ENCODE assay signal across 8 cellular contexts in the genomic region with DNA sequence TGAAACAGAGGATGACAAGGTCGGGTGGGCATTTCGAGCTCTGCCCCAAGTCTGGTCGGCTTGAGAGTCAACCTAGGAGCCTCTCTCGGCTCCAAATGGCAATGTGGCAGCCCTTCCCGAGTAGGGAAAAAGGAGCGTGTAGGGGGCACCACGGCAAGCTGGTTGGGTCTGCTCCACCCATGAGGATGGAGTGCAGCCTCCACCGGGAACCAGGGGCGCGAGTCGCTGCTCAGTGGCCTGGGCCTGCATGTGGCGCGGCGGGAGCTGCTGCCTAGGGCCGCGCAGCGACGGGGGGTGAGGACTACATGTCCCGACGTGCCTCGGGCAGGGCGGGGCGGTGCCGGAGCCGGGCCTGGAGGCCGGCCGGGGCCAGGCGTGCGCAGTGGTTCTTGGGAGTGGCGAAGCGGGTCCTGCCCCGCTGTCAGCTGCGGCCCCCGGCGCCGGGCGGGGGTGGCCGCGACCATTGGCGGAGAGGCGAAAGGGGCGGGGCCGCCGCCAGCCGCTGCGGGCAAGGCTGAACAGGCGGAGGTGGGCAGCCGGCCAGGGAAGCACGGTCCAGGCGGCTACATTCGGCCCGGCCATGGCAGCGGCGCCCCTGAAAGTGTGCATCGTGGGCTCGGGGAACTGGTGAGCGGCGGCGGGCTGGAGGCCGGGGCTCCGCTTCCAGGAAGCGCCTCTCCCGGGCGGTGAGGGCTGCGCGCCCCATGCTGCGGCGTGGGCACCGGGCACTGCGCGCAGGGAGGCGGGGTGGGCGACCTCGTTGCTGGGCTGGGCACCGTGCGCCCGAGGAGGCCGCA. TPM values are rescaled to one million over a fixed set of nuclear protein-coding genes. Genes with fewer than 3 reads are reported as not detected.
DNase-seq lines count a peak whose midpoint lies in the region; ATAC-seq and TF ChIP-seq lines count a peak whose summit lies in the region.

Gene GPD1L, plus strand, starts transcription at position 489 of the 797 bp plus-strand sequence. Its CDS starts 92 bp downstream, at position 581.

- no peaks in the 10 kb centered on the region for H3K9me3 ChIP-seq in Panc1 (ENCODE audit: control insufficient read depth, insufficient read depth, low read depth, low read length)
- peaks cover 0 to 5% of the 10 kb centered on the region in 2 donors for H3K9me3 ChIP-seq in esophagus (ENCODE audit: control insufficient read depth in 2 of 2, insufficient read depth in 1 of 2, low read depth in 1 of 2, low read length in 1 of 2)
- no peaks in the 10 kb centered on the region for H3K9me3 ChIP-seq in muscle layer of colon (ENCODE audit: low read length)

- H3K36me3 Mint-ChIP-seq in activated T-cell treated with anti-CD3 and anti-CD28 coated beads, Interleukin-2, amount 50 U/mL, for 4 hours (ENCODE audit: insufficient read depth): no peaks in the 10 kb centered on the region

- CTCF ChIA-PET in Panc1 (lab: Charles Lee): interaction anchor here (0.7 kb wide), 1 partner anchor 189 kb away, joined by 3 read pairs; no protein-coding TSS in a partner anchor

- H3K9ac ChIP-seq in muscle layer of colon (ENCODE audit: low read length): peak within 1 kb of the TSS; percentile 49

- BruUV-seq in Panc1 (replicated peaks; lab: Mats Ljungman, UMichigan): no TSS peak

- WGBS in esophagus, 2 donors: 4% methylated on average over 69 to 78 of the region's 78 CpGs

- H3K27me3 Mint-ChIP-seq in activated T-cell treated with anti-CD3 and anti-CD28 coated beads, Interleukin-2, amount 50 U/mL, for 4 hours (ENCODE audit: low read depth): no peaks in the 10 kb centered on the region

- H3K4me3 ChIP-seq in Panc1 (ENCODE audit: low read depth in 2 of 2, low read length in 2 of 2) (peak within 1 kb of the TSS; percentile 65 to 75), esophagus (ENCODE audit: low read depth in 1 of 2, low read length in 2 of 2) (peak within 1 kb of the TSS; percentile 76 to 86), muscle layer of colon (ENCODE audit: low read depth in 1 of 2, low read length in 2 of 2) (peak within 1 kb of the TSS; percentile 63 to 86)

- ATAC-seq in GM21723 (IDR thresholded peaks at IDR 0.05; ENCODE audit: unreplicated experiment) (peak; percentile 100), Panc1 (peak; percentile 100)
- ATAC-seq in activated T-cell treated with anti-CD3 and anti-CD28 coated beads, Interleukin-2, amount 50 U/mL, for 4 hours: peak; percentile 99

- peak within 1 kb of the TSS; percentile 75 for H3K27ac ChIP-seq in Panc1 (ENCODE audit: low read length)
- peak within 1 kb of the TSS; percentile 80 to 87 for H3K27ac ChIP-seq in esophagus (ENCODE audit: low read depth in 2 of 2, low read length in 1 of 2)
- H3K27ac ChIP-seq in muscle layer of colon (ENCODE audit: low read depth, low read length): peak within 1 kb of the TSS; percentile 62

- DNase-seq in DMS153 treated with DMSO at 0.1 percent for 48 hours (lab: John Stamatoyannopoulos, UW; ENCODE audit: unreplicated experiment) (peak; percentile 47), KBM-7 (peak; percentile 96), Panc1 (ENCODE audit: low read depth, low spot score) (peak; percentile 58)
- DNase-seq in activated T-cell treated with anti-CD3 and anti-CD28 coated beads, Interleukin-2, amount 50 U/mL, for 4 hours: peak; percentile 89
- DNase-seq in stimulated activated CD8-positive, alpha-beta memory T cell treated with anti-CD3 and anti-CD28 coated beads, Interleukin-7, amount 100 ng/mL, for 1 hour (ENCODE audit: low read depth in 2 of 2): peak; percentile 80 to 84

- H3K4me3 Mint-ChIP-seq in activated T-cell treated with anti-CD3 and anti-CD28 coated beads, Interleukin-2, amount 50 U/mL, for 4 hours: peak within 1 kb of the TSS; percentile 86

- in situ Hi-C loops in KBM-7 (cut with MboI; ENCODE audit: low pct_unique_long_range_greater_than_20kb, low sequenced_read_pairs): no loop called here
- in situ Hi-C loops in Panc1 (cut with HindIII; ENCODE audit: low pct_unique_long_range_greater_than_20kb, low sequenced_read_pairs): no loop called here

- peaks cover 5% of the 10 kb centered on the region for H3K9me3 Mint-ChIP-seq in activated T-cell treated with anti-CD3 and anti-CD28 coated beads, Interleukin-2, amount 50 U/mL, for 4 hours

- TF ChIP-seq CTCF in Panc1 (IDR thresholded peaks at IDR 0.05): no peak

- H3K4me1 ChIP-seq in Panc1 (ENCODE audit: control insufficient read depth, insufficient read depth, low read length): peaks cover 5% of the 10 kb centered on the region; the same call in 1 of the 2 replicates
- H3K4me1 ChIP-seq in esophagus (ENCODE audit: control insufficient read depth in 2 of 2, insufficient read depth in 2 of 2, low read length in 1 of 2): peaks cover 2 to 9% of the 10 kb centered on the region in 2 donors
- peaks cover 28% of the 10 kb centered on the region for H3K4me1 ChIP-seq in muscle layer of colon (ENCODE audit: insufficient read depth, low read length)

- H3K36me3 ChIP-seq in Panc1 (ENCODE audit: control insufficient read depth, insufficient read depth, low read length): no peaks in the 10 kb centered on the region
- H3K36me3 ChIP-seq in esophagus (ENCODE audit: control insufficient read depth in 2 of 2, insufficient read depth in 2 of 2, low read length in 1 of 2): no peaks in the 10 kb centered on the region
- H3K36me3 ChIP-seq in muscle layer of colon (ENCODE audit: insufficient read depth, low read length): no peaks in the 10 kb centered on the region

- intact Hi-C loops in Panc1 (cut with micrococcal nuclease; ENCODE audit: unreplicated experiment): no loop called here

- POLR2A ChIA-PET in Panc1 (lab: Charles Lee): no interaction called here

- H3K4me1 Mint-ChIP-seq in activated T-cell treated with anti-CD3 and anti-CD28 coated beads, Interleukin-2, amount 50 U/mL, for 4 hours (ENCODE audit: low read depth): peaks cover 24% of the 10 kb centered on the region

- H3K27me3 ChIP-seq in Panc1 (ENCODE audit: control insufficient read depth, insufficient read depth, low read length): no peaks in the 10 kb centered on the region
- no peaks in the 10 kb centered on the region for H3K27me3 ChIP-seq in esophagus (ENCODE audit: control insufficient read depth in 1 of 2, insufficient read depth in 2 of 2, low read length in 2 of 2)
- no peaks in the 10 kb centered on the region for H3K27me3 ChIP-seq in muscle layer of colon (ENCODE audit: control insufficient read depth in 1 of 2, insufficient read depth in 2 of 2, low read length in 2 of 2)

RNA-seq across cellular contexts. Expression of gene GPD1L, which starts in this region (rescaled TPM):
- 10.5 TPM for total RNA-seq in Panc1 (2021; ENCODE audit: unreplicated experiment)
- polyA plus RNA-seq in Panc1 (2012; ENCODE audit: insufficient read length): 9.8 TPM
- total RNA-seq in activated T-cell treated with anti-CD3 and anti-CD28 coated beads, Interleukin-2, amount 50 U/mL, for 4 hours: 10 to 100 TPM; 13.3 to 13.8 (median 13.8) TPM
- polyA plus RNA-seq in esophagus: 10 to 100 TPM; 21.5 to 22.4 TPM

Comparison
In these comparisons a context has a peak if more than half of its experiments do, and no peak if none do; other contexts are left out.
1. Peak in every context shown above with its lines: DNase-seq, ATAC-seq, H3K4me3 ChIP-seq and H3K27ac ChIP-seq.